ENCODE assay signal across 26 cellular contexts in genomic region chr17:41177727-41178271, GRCh38. TPM values are rescaled to one million over a fixed set of nuclear protein-coding genes. Genes with fewer than 3 reads are reported as not detected.
"Had no signal": no experiment of that assay in that cellular context is flagged by ENCODE, and none has a peak within 500 bp of the region (broad histone marks: within the 10 kb centered on the region; RNA-seq: fewer than 3 reads in every experiment).

TSS of gene KRTAP4-2 (minus strand) at chr17:41178221. CDS start at chr17:41178164, 57 bp downstream.

- H3K9me3 ChIP-seq: ovary, right lobe of liver, tibial artery, uterus had no signal

- H3K36me3 ChIP-seq: ovary, right lobe of liver, tibial artery, uterus had no signal

- H3K27ac Mint-ChIP-seq: activated CD4-positive, alpha-beta memory T cell treated with anti-CD3 and anti-CD28 coated beads for 36 hours; activated CD4-positive, alpha-beta T cell treated with anti-CD3 and anti-CD28 coated beads for 36 hours; activated CD8-positive, alpha-beta memory T cell treated with anti-CD3 and anti-CD28 coated beads, Interleukin-2, amount 10 ng/mL, durations not matched to agents 7 days and 5 days; activated naive CD4-positive, alpha-beta T cell treated with anti-CD3 and anti-CD28 coated beads, Interleukin-2, amount 50 U/mL, for 24 hours; brain; immature natural killer cell had no signal

- ATAC-seq: activated CD8-positive, alpha-beta memory T cell treated with anti-CD3 and anti-CD28 coated beads, Interleukin-2, amount 10 ng/mL, durations not matched to agents 7 days and 5 days; right lobe of liver; T-cell had no signal

- H3K36me3 Mint-ChIP-seq: activated CD4-positive, alpha-beta memory T cell treated with anti-CD3 and anti-CD28 coated beads for 36 hours; activated CD8-positive, alpha-beta memory T cell treated with anti-CD3 and anti-CD28 coated beads, Interleukin-2, amount 10 ng/mL, durations not matched to agents 7 days and 5 days; brain; immature natural killer cell; T-cell had no signal

- H3K4me1 ChIP-seq: right lobe of liver, tibial artery, uterus had no signal

- H3K27me3 Mint-ChIP-seq: activated CD4-positive, alpha-beta memory T cell treated with anti-CD3 and anti-CD28 coated beads for 36 hours; activated CD4-positive, alpha-beta T cell treated with anti-CD3 and anti-CD28 coated beads for 36 hours; activated naive CD4-positive, alpha-beta T cell treated with anti-CD3 and anti-CD28 coated beads, Interleukin-2, amount 50 U/mL, for 24 hours; T-cell had no signal

- H3K27me3 ChIP-seq: ovary, right lobe of liver, tibial artery, uterus had no signal

- H3K27ac ChIP-seq: coronary artery, ovary, right lobe of liver, tibial artery, uterus, VCaP had no signal

- H3K9me3 Mint-ChIP-seq: activated CD4-positive, alpha-beta memory T cell treated with anti-CD3 and anti-CD28 coated beads for 36 hours; activated naive CD4-positive, alpha-beta T cell treated with anti-CD3 and anti-CD28 coated beads, Interleukin-2, amount 50 U/mL, for 24 hours; central memory CD8-positive, alpha-beta T cell; immature natural killer cell; T-cell had no signal

- H3K4me1 Mint-ChIP-seq: activated CD8-positive, alpha-beta memory T cell treated with anti-CD3 and anti-CD28 coated beads, Interleukin-2, amount 10 ng/mL, durations not matched to agents 7 days and 5 days; activated naive CD4-positive, alpha-beta T cell treated with anti-CD3 and anti-CD28 coated beads, Interleukin-2, amount 50 U/mL, for 24 hours; brain; immature natural killer cell had no signal

- H3K4me3 ChIP-seq: coronary artery, ovary, right lobe of liver, tibial artery, uterus had no signal

- DNase-seq: activated CD4-positive, alpha-beta memory T cell treated with anti-CD3 and anti-CD28 coated beads for 36 hours; activated CD4-positive, alpha-beta T cell treated with anti-CD3 and anti-CD28 coated beads for 36 hours; activated CD8-positive, alpha-beta memory T cell treated with anti-CD3 and anti-CD28 coated beads, Interleukin-2, amount 10 ng/mL, durations not matched to agents 7 days and 5 days; activated effector memory CD4-positive, alpha-beta T cell treated with anti-CD3 and anti-CD28 coated beads, Interleukin-2, amount 50 U/mL, for 16 hours; activated T-cell treated with anti-CD3 and anti-CD28 coated beads, Interleukin-2, amount 50 U/mL, for 1 hour; amniotic stem cell; effector CD4-positive, alpha-beta T cell; foreskin melanocyte; head of caudate nucleus; immature natural killer cell; ovary; right lobe of liver; stimulated activated CD4-positive, alpha-beta T cell treated with anti-CD3 and anti-CD28 coated beads, Interleukin-1b, Interleukin-23, amount 100 ng/mL, for 48 hours; T-cell; T1000; tibial artery; uterus had no signal

- H3K4me3 Mint-ChIP-seq: activated CD4-positive, alpha-beta memory T cell treated with anti-CD3 and anti-CD28 coated beads for 36 hours; activated CD4-positive, alpha-beta T cell treated with anti-CD3 and anti-CD28 coated beads for 36 hours; activated CD8-positive, alpha-beta memory T cell treated with anti-CD3 and anti-CD28 coated beads, Interleukin-2, amount 10 ng/mL, durations not matched to agents 7 days and 5 days; activated naive CD4-positive, alpha-beta T cell treated with anti-CD3 and anti-CD28 coated beads, Interleukin-2, amount 50 U/mL, for 24 hours; brain; central memory CD8-positive, alpha-beta T cell; immature natural killer cell; T-cell had no signal

RNA-seq across cellular contexts. Expression of gene KRTAP4-2, which starts in this region (rescaled TPM):
- total RNA-seq: activated CD4-positive, alpha-beta memory T cell treated with anti-CD3 and anti-CD28 coated beads for 36 hours; activated CD4-positive, alpha-beta T cell treated with anti-CD3 and anti-CD28 coated beads for 36 hours; activated CD8-positive, alpha-beta memory T cell treated with anti-CD3 and anti-CD28 coated beads, Interleukin-2, amount 10 ng/mL, durations not matched to agents 7 days and 5 days; liver; mesenteric fat pad; ovary; pulmonary artery endothelial cell; right lobe of liver; T-cell; uterus had no signal
- polyA plus RNA-seq: immature natural killer cell, liver, neural cell, ovary had no signal
